Comparison of ENCODE assay signal across 17 cellular contexts in genomic region chr13:110270507-110270906, GRCh38. TPM values are rescaled to one million over a fixed set of nuclear protein-coding genes. Genes with fewer than 3 reads are reported as not detected.
"Had no signal": no experiment of that assay in that cellular context is flagged by ENCODE, and none has a peak within 500 bp of the region (broad histone marks: within the 10 kb centered on the region; RNA-seq: fewer than 3 reads in every experiment).

No MANE protein-coding gene starts in this region.

- H3K36me3 ChIP-seq: adrenal gland, colonic mucosa, spleen, thyroid gland had no signal

- DNase-seq: activated CD4-positive, alpha-beta memory T cell treated with anti-CD3 and anti-CD28 coated beads, Interleukin-2, amount 10 ng/mL, durations not matched to agents 7 days and 5 days; activated CD4-positive, alpha-beta T cell treated with anti-CD3 and anti-CD28 coated beads for 48 hours; activated T-cell treated with anti-CD3 and anti-CD28 coated beads, Interleukin-2, amount 50 U/mL, for 24 hours; colonic mucosa; foreskin fibroblast; hippocampal formation; left ventricle myocardium superior; spleen; stimulated activated CD4-positive, alpha-beta T cell treated with anti-CD3 and anti-CD28 coated beads, Interleukin-4, amount 100 ng/mL, for 1 hour; stimulated activated naive CD4-positive, alpha-beta T cell; substantia nigra; thyroid gland had no signal

- H3K4me3 ChIP-seq: adrenal gland, colonic mucosa, spleen, thyroid gland had no signal

- H3K27ac ChIP-seq: colonic mucosa, thyroid gland had no signal

- H3K9me3 ChIP-seq: adrenal gland, colonic mucosa, spleen, thyroid gland had no signal

- H3K4me1 ChIP-seq: adrenal gland, colonic mucosa had no signal

- ATAC-seq: activated T-helper 17 cell treated with anti-CD3 and anti-CD28 coated beads, Interleukin-2, amount 50 U/mL, for 72 hours; natural killer cell treated with Interleukin-12 subunit alpha and Interleukin-12 subunit beta and Interleukin-15 and Interleukin-18, amount 100 ng/mL, for 72 hours; SK-N-SH treated with all-trans-retinoic acid at 6 μM for 48 hours had no signal

- H3K27me3 ChIP-seq: adrenal gland, colonic mucosa, thyroid gland had no signal

RNA-seq across cellular contexts. Expression of gene COL4A1, which starts 36.5 kb away (rescaled TPM):
- total RNA-seq: activated CD4-positive, alpha-beta memory T cell treated with anti-CD3 and anti-CD28 coated beads, Interleukin-2, amount 10 ng/mL, durations not matched to agents 7 days and 5 days; activated T-helper 17 cell treated with anti-CD3 and anti-CD28 coated beads, Interleukin-2, amount 50 U/mL, for 72 hours; natural killer cell treated with Interleukin-12 subunit alpha and Interleukin-12 subunit beta and Interleukin-15 and Interleukin-18, amount 100 ng/mL, for 72 hours; T-helper 2 cell treated with Interferon-gamma antibody and Interleukin-4, amounts not matched to agents 100 ng/mL and 5 ng/mL, for 36 hours had no signal

RNA-seq across cellular contexts. Expression of gene COL4A2, which starts 36.6 kb away (rescaled TPM):
- total RNA-seq: activated CD4-positive, alpha-beta memory T cell treated with anti-CD3 and anti-CD28 coated beads, Interleukin-2, amount 10 ng/mL, durations not matched to agents 7 days and 5 days; natural killer cell treated with Interleukin-12 subunit alpha and Interleukin-12 subunit beta and Interleukin-15 and Interleukin-18, amount 100 ng/mL, for 72 hours; T-helper 2 cell treated with Interferon-gamma antibody and Interleukin-4, amounts not matched to agents 100 ng/mL and 5 ng/mL, for 36 hours had no signal
